9 cellular contexts compared by ENCODE assay signal in genomic region chr21:42309753-42310213, GRCh38. TPM values are rescaled to one million over a fixed set of nuclear protein-coding genes. Genes with fewer than 3 reads are reported as not detected.
DNase-seq lines count a peak whose midpoint lies in the region; ATAC-seq, FAIRE-seq and TF ChIP-seq lines count a peak whose summit lies in the region.
"Had no signal": no experiment of that assay in that cellular context is flagged by ENCODE, and none has a peak within 500 bp of the region (broad histone marks: within the 10 kb centered on the region; RNA-seq: fewer than 3 reads in every experiment).

No MANE protein-coding gene starts in this region.

- H3K9me3 Mint-ChIP-seq in naive thymus-derived CD4-positive, alpha-beta T cell, result peaks cover 0 to 3% (median 0%) of the 10 kb centered on the region in 11 donors

- peaks cover 6 to 11% (median 7%) of the 10 kb centered on the region in 3 donors for H3K4me1 ChIP-seq in esophagus squamous epithelium
- H3K4me1 ChIP-seq in naive thymus-derived CD4-positive, alpha-beta T cell (ENCODE audit: control insufficient read depth in 2 of 2, insufficient read depth in 2 of 2, low read length in 2 of 2), result peaks cover 0 to 8% of the 10 kb centered on the region in 2 donors

- H3K27me3 ChIP-seq in esophagus squamous epithelium, result peaks cover 0 to 70% (median 0%) of the 10 kb centered on the region in 4 donors
- H3K27me3 ChIP-seq in naive thymus-derived CD4-positive, alpha-beta T cell (ENCODE audit: control insufficient read depth in 2 of 2, insufficient read depth in 2 of 2, low read length in 2 of 2), result no peaks in the 10 kb centered on the region

- peaks cover 0 to 16% (median 7%) of the 10 kb centered on the region in 7 donors for H3K4me1 Mint-ChIP-seq in naive thymus-derived CD4-positive, alpha-beta T cell

- TF ChIP-seq POLR2A in H54 (IDR thresholded peaks at IDR 0.05; ENCODE audit: low read depth, low read length) (no peak), esophagus squamous epithelium (IDR thresholded peaks at IDR 0.05) (no peak)

- H3K4me3 ChIP-seq in esophagus squamous epithelium, result no peak overlapping the region
- no peak overlapping the region for H3K4me3 ChIP-seq in naive thymus-derived CD4-positive, alpha-beta T cell (ENCODE audit: low read length)

- H3K36me3 ChIP-seq in esophagus squamous epithelium, result no peaks in the 10 kb centered on the region
- no peaks in the 10 kb centered on the region for H3K36me3 ChIP-seq in naive thymus-derived CD4-positive, alpha-beta T cell (ENCODE audit: control insufficient read depth in 2 of 3, insufficient read depth in 3 of 3, low read length in 3 of 3)

- H3K36me3 Mint-ChIP-seq in naive thymus-derived CD4-positive, alpha-beta T cell, result no peaks in the 10 kb centered on the region

- POLR2A ChIA-PET in naive thymus-derived CD4-positive, alpha-beta T cell (lab: Charles Lee), result no interaction called here

- FAIRE-seq in H54 (lab: Jason Lieb, UNC), result no peak

- peak; percentile 86 for ATAC-seq in naive thymus-derived CD4-positive, alpha-beta T cell
- peak; percentile 55 for ATAC-seq in stimulated activated naive CD8-positive, alpha-beta T cell treated with anti-CD3 and anti-CD28 coated beads, Interleukin-15, Interleukin-2, amounts not matched to agents 100 U/mL and 50 U/mL, for 24 hours

- DNase-seq in AG08396 (ENCODE audit: low spot score) (peak; percentile 68), H54 (ENCODE audit: insufficient read length, low spot score) (peak; percentile 68), NCI-H774 (lab: John Stamatoyannopoulos, UW) (peak; percentile 23), esophagus squamous epithelium (lab: John Stamatoyannopoulos, UW) (no peak), GOT3 (lab: John Stamatoyannopoulos, UW) (no peak)
- peak; percentile 92 for DNase-seq in activated CD8-positive, alpha-beta memory T cell treated with anti-CD3 and anti-CD28 coated beads, Interleukin-2, amount 50 U/mL, for 48 hours
- DNase-seq in naive thymus-derived CD4-positive, alpha-beta T cell, result peak; percentile 48 to 80 (median 61)
- peak; percentile 80 for DNase-seq in stimulated activated naive CD8-positive, alpha-beta T cell treated with anti-CD3 and anti-CD28 coated beads, Interleukin-15, Interleukin-2, amounts not matched to agents 100 U/mL and 50 U/mL, for 24 hours

- no peaks in the 10 kb centered on the region for H3K9me3 ChIP-seq in esophagus squamous epithelium
- H3K9me3 ChIP-seq in naive thymus-derived CD4-positive, alpha-beta T cell (ENCODE audit: control insufficient read depth in 2 of 3, low read length in 3 of 3), result no peaks in the 10 kb centered on the region

- intact Hi-C loops in esophagus squamous epithelium (cut with DNase I), result no loop called here
- intact Hi-C loops in naive thymus-derived CD4-positive, alpha-beta T cell (cut with micrococcal nuclease), result loop anchor here (1.0 to 5.0 kb wide), 4 partner anchors 71 to 523 kb away; no protein-coding TSS in a partner anchor

- TF ChIP-seq CTCF in esophagus squamous epithelium (IDR thresholded peaks at IDR 0.05), result peak; percentile 48 to 75 (median 63)

- H3K27me3 Mint-ChIP-seq in naive thymus-derived CD4-positive, alpha-beta T cell, result peaks cover 0 to 15% (median 0%) of the 10 kb centered on the region in 5 donors

- H3K27ac Mint-ChIP-seq in naive thymus-derived CD4-positive, alpha-beta T cell, result peak overlapping the region in 6 of 9 donors; percentile 21 to 49 (median 36)

- 4 to 10% methylated on average over 4 to 7 of the region's 22 CpGs for WGBS in esophagus squamous epithelium, 2 donors

- H3K27ac ChIP-seq in esophagus squamous epithelium, result no peak overlapping the region
- no peak overlapping the region for H3K27ac ChIP-seq in naive thymus-derived CD4-positive, alpha-beta T cell (ENCODE audit: low read depth, low read length)

- CTCF ChIA-PET in naive thymus-derived CD4-positive, alpha-beta T cell (lab: Charles Lee), result interaction anchor here (0.7 to 1.9 kb wide), 6 partner anchors 28 to 165 kb away, joined by 3 to 5 read pairs (median 4); no protein-coding TSS in a partner anchor

- H3K4me3 Mint-ChIP-seq in naive thymus-derived CD4-positive, alpha-beta T cell, result peak overlapping the region in 6 of 10 donors; percentile 7 to 46 (median 38)

RNA-seq across cellular contexts. Expression of gene TFF3, which starts 5.4 kb away (rescaled TPM):
- 10 to 100 TPM in 1 of 4 donors, 1 to 10 TPM in 2, not detected in 1; 1.4 to 15.1 (median 7.2) TPM for total RNA-seq in esophagus squamous epithelium
- total RNA-seq in naive thymus-derived CD4-positive, alpha-beta T cell, result not detected
- not detected for polyA plus RNA-seq in naive thymus-derived CD4-positive, alpha-beta T cell

RNA-seq across cellular contexts. Expression of gene TFF2, which starts 41.0 kb away (rescaled TPM):
- 1 to 10 TPM in 1 of 4 donors, not detected in 3; 1.7 TPM for total RNA-seq in esophagus squamous epithelium
- total RNA-seq in naive thymus-derived CD4-positive, alpha-beta T cell, result not detected
- polyA plus RNA-seq in naive thymus-derived CD4-positive, alpha-beta T cell, result not detected
- total RNA-seq: urinary bladder had no signal
- polyA plus RNA-seq: urinary bladder had no signal

RNA-seq across cellular contexts. Expression of gene TFF1, which starts 56.6 kb away (rescaled TPM):
- total RNA-seq in esophagus squamous epithelium, result not detected
- not detected for total RNA-seq in naive thymus-derived CD4-positive, alpha-beta T cell
- not detected for polyA plus RNA-seq in naive thymus-derived CD4-positive, alpha-beta T cell
- total RNA-seq: urinary bladder had no signal
- polyA plus RNA-seq: urinary bladder had no signal

Comparison
In these comparisons a context has a peak if more than half of its experiments do, and no peak if none do; other contexts are left out.
1. DNase-seq: peak in AG08396 (single experiment), H54 (single experiment), NCI-H774 (single experiment), activated CD8-positive, alpha-beta memory T cell treated with anti-CD3 and anti-CD28 coated beads, Interleukin-2, amount 50 U/mL, for 48 hours (single experiment), naive thymus-derived CD4-positive, alpha-beta T cell (9 of 9) and stimulated activated naive CD8-positive, alpha-beta T cell treated with anti-CD3 and anti-CD28 coated beads, Interleukin-15, Interleukin-2, amounts not matched to agents 100 U/mL and 50 U/mL, for 24 hours (single experiment); none in esophagus squamous epithelium (single experiment) and GOT3 (single experiment).